ENCODE assay signal across 8 cellular contexts in genomic region chr2:190467575-190468083, GRCh38. TPM values are rescaled to one million over a fixed set of nuclear protein-coding genes. Genes with fewer than 3 reads are reported as not detected.
DNase-seq lines count a peak whose midpoint lies in the region; ATAC-seq and TF ChIP-seq lines count a peak whose summit lies in the region.

No MANE protein-coding gene starts in this region.

- no peaks in the 10 kb centered on the region for H3K9me3 ChIP-seq in IMR-90 (ENCODE audit: control insufficient read depth, insufficient read depth, low read length)

- no peak overlapping the region; the same call in 1 of the 2 replicates for H3K4me2 ChIP-seq in IMR-90 (ENCODE audit: low read depth, low read length)

- H2AFZ ChIP-seq in IMR-90 (replicated peaks; ENCODE audit: low read length, poor library complexity) = no peak overlapping the region

- CTCF ChIA-PET in IMR-90 (lab: Yijun Ruan, JAX) = interaction anchor here (0.5 kb wide), 1 partner anchor 65 kb away, joined by 3 read pairs; no protein-coding TSS in a partner anchor

- no peak for TF ChIP-seq RAD21 in IMR-90 (IDR thresholded peaks at IDR 0.05; ENCODE audit: low read length)

- peak overlapping the region; percentile 50 for H3K14ac ChIP-seq in IMR-90 (replicated peaks; ENCODE audit: low read depth, low read length)

- ATAC-seq in IMR-90 (ENCODE audit: low read depth) (no peak), GM19463 (IDR thresholded peaks at IDR 0.05; ENCODE audit: unreplicated experiment) (no peak), GM18520 (IDR thresholded peaks at IDR 0.05; ENCODE audit: unreplicated experiment) (no peak)
- no peak for ATAC-seq in stimulated activated naive CD8-positive, alpha-beta T cell treated with anti-CD3 and anti-CD28 coated beads, Interleukin-15, amount 100 ng/mL, for 72 hours

- H3K4me3 Mint-ChIP-seq in brain = peak overlapping the region; percentile 5 to 70 (median 27)
- H3K4me3 Mint-ChIP-seq in nephron progenitor cell = no peak overlapping the region
- H3K4me3 Mint-ChIP-seq in stimulated activated naive CD8-positive, alpha-beta T cell treated with anti-CD3 and anti-CD28 coated beads, Interleukin-15, amount 100 ng/mL, for 72 hours = no peak overlapping the region

- intact Hi-C loops in IMR-90 (cut with micrococcal nuclease) = loop anchor here (5.0 kb wide), 1 partner anchor 60 kb away; the partner anchor contains the start of gene MFSD6

- peak overlapping the region; percentile 14; the same call in 1 of the 2 replicates for H3K23ac ChIP-seq in IMR-90 (ENCODE audit: low read depth, low read length)

- peaks cover 15% of the 10 kb centered on the region for H3K4me1 ChIP-seq in IMR-90 (ENCODE audit: control insufficient read depth, insufficient read depth, low read length)

- H3K27ac ChIP-seq in IMR-90 (ENCODE audit: insufficient read depth, low read length) = peak overlapping the region; percentile 98; the same call in 1 of the 2 replicates

- peak overlapping the region; percentile 6 for H4K5ac ChIP-seq in IMR-90 (ENCODE audit: low read depth, low read length)

- no CpG with 5 or more reads among the region's 5 CpGs for WGBS in IMR-90 (ENCODE audit: extremely low coverage in 2 of 2, insufficient read length in 1 of 2), 2 experiments

- H2BK15ac ChIP-seq in IMR-90 (ENCODE audit: low read depth, low read length) = peak overlapping the region; percentile 93; the same call in 2 of the 3 replicates

- no peak overlapping the region for H2AK9ac ChIP-seq in IMR-90 (replicated peaks; ENCODE audit: low read depth, low read length, poor library complexity)

- dilution Hi-C loops in IMR-90 (cut with HindIII; ENCODE audit: low sequenced_read_pairs, unreplicated experiment) = no loop called here

- H3K56ac ChIP-seq in IMR-90 (ENCODE audit: extremely low read depth, insufficient read depth, low read length) = peak overlapping the region; percentile 32; the same call in 1 of the 2 replicates

- no peak for TF ChIP-seq POLR2A in IMR-90 (IDR thresholded peaks at IDR 0.05; ENCODE audit: low read depth, low read length)

- H4K20me1 ChIP-seq in IMR-90 (ENCODE audit: insufficient read depth, low read length) = no peaks in the 10 kb centered on the region; the same call in 1 of the 2 replicates

- H3K4ac ChIP-seq in IMR-90 (ENCODE audit: low read depth, low read length) = peak overlapping the region; percentile 82

- H3K18ac ChIP-seq in IMR-90 (ENCODE audit: low read depth, low read length) = peak overlapping the region; percentile 25

- H2BK5ac ChIP-seq in IMR-90 (ENCODE audit: low read depth, low read length, poor library complexity, severe bottlenecking) = peak overlapping the region; percentile 73

- H3K27ac Mint-ChIP-seq in brain (peak overlapping the region; percentile 2 to 98 (median 83)), nephron progenitor cell (peak overlapping the region; percentile 89)
- no peak overlapping the region for H3K27ac Mint-ChIP-seq in stimulated activated naive CD8-positive, alpha-beta T cell treated with anti-CD3 and anti-CD28 coated beads, Interleukin-15, amount 100 ng/mL, for 72 hours

- in situ Hi-C loops in G401 (cut with HindIII; ENCODE audit: low sequenced_read_pairs) = no loop called here
- in situ Hi-C loops in IMR-90 (cut with MboI; ENCODE audit: low sequenced_read_pairs) = no loop called here

- H3K9me1 ChIP-seq in IMR-90 (ENCODE audit: insufficient read depth, low read length) = peaks cover 11% of the 10 kb centered on the region

- H4K8ac ChIP-seq in IMR-90 (ENCODE audit: low read depth in 2 of 2, low read length in 2 of 2) = peak overlapping the region; percentile 34 to 37; a peak in 3 of 4 replicates

- H3K27me3 Mint-ChIP-seq in brain (peaks cover 4% of the 10 kb centered on the region), nephron progenitor cell (ENCODE audit: low read depth, poor library complexity) (no peaks in the 10 kb centered on the region)
- H3K27me3 Mint-ChIP-seq in stimulated activated naive CD8-positive, alpha-beta T cell treated with anti-CD3 and anti-CD28 coated beads, Interleukin-15, amount 100 ng/mL, for 72 hours = no peaks in the 10 kb centered on the region

- TF ChIP-seq CTCF in IMR-90 (conservative IDR thresholded peaks at IDR 0.05; ENCODE audit: low read depth, low read length) (no peak), brain (conservative IDR thresholded peaks at IDR 0.05) (no peak), nephron progenitor cell (IDR thresholded peaks at IDR 0.05) (no peak)

- H3K36me3 ChIP-seq in IMR-90 (ENCODE audit: control insufficient read depth, insufficient read depth, low read length) = no peaks in the 10 kb centered on the region; the same call in 1 of the 2 replicates

- BruUV-seq in IMR-90 (replicated peaks; lab: Mats Ljungman, UMichigan) = no TSS peak

- H2AK5ac ChIP-seq in IMR-90 (ENCODE audit: low read depth, low read length) = peak overlapping the region; percentile 71; the same call in 1 of the 2 replicates

- H3K27me3 ChIP-seq in IMR-90 (ENCODE audit: control insufficient read depth, insufficient read depth, low read length) = no peaks in the 10 kb centered on the region

- H3K9ac ChIP-seq in IMR-90 (ENCODE audit: low read depth, low read length) = peak overlapping the region; percentile 42; the same call in 1 of the 2 replicates

- H2BK20ac ChIP-seq in IMR-90 (ENCODE audit: low read depth, low read length) = peak overlapping the region; percentile 48

- no peaks in the 10 kb centered on the region; a peak in 1 of 4 replicates for H3K79me1 ChIP-seq in IMR-90 (ENCODE audit: low read depth in 1 of 2, low read length in 2 of 2)

- H3K9me3 Mint-ChIP-seq in brain (peaks cover 7 to 15% (median 10%) of the 10 kb centered on the region in 5 experiments), nephron progenitor cell (peaks cover 18% of the 10 kb centered on the region)
- peaks cover 7 to 9% of the 10 kb centered on the region in 2 donors for H3K9me3 Mint-ChIP-seq in stimulated activated naive CD8-positive, alpha-beta T cell treated with anti-CD3 and anti-CD28 coated beads, Interleukin-15, amount 100 ng/mL, for 72 hours

- H3K36me3 Mint-ChIP-seq in brain (peaks cover 25% of the 10 kb centered on the region), nephron progenitor cell (ENCODE audit: low read depth) (peaks cover 15% of the 10 kb centered on the region)

- POLR2A ChIA-PET in IMR-90 (lab: Charles Lee; ENCODE audit: unreplicated experiment) = interaction anchor here (0.7 kb wide), 1 partner anchor 34 kb away, joined by 3 read pairs; no protein-coding TSS in a partner anchor

- DNase-seq in G401 (ENCODE audit: low spot score) (peak; percentile 73), IMR-90 (peak; percentile 23), nephron progenitor cell (no peak)
- no peak for DNase-seq in stimulated activated naive CD8-positive, alpha-beta T cell treated with anti-CD3 and anti-CD28 coated beads, Interleukin-15, amount 100 ng/mL, for 72 hours
- no peak for DNase-seq in stimulated activated CD4-positive, alpha-beta T cell treated with anti-CD3 and anti-CD28 coated beads, Interleukin-4, amount 100 ng/mL, for 1 hour

- H4K91ac ChIP-seq in IMR-90 (ENCODE audit: insufficient read depth, low read depth, low read length) = peak overlapping the region; percentile 85

- peak overlapping the region; percentile 83 for H2BK120ac ChIP-seq in IMR-90 (ENCODE audit: low read depth, low read length)

- H3K4me1 Mint-ChIP-seq in brain (peaks cover 42% of the 10 kb centered on the region), nephron progenitor cell (peaks cover 29% of the 10 kb centered on the region)
- peaks cover 57% of the 10 kb centered on the region for H3K4me1 Mint-ChIP-seq in stimulated activated naive CD8-positive, alpha-beta T cell treated with anti-CD3 and anti-CD28 coated beads, Interleukin-15, amount 100 ng/mL, for 72 hours

- H3K4me3 ChIP-seq in IMR-90 (ENCODE audit: insufficient read depth, low read depth, low read length) = no peak overlapping the region

TF ChIP-seq in IMR-90, 13 proteins besides CTCF, POLR2A, EP300 and RAD21:
- no peak for TF ChIP-seq RCOR1 (IDR thresholded peaks at IDR 0.05; ENCODE audit: insufficient replicate concordance, low read length)
- TF ChIP-seq CHD1 (IDR thresholded peaks at IDR 0.05; ENCODE audit: low read depth, low read length) = no peak
- TF ChIP-seq FOS (IDR thresholded peaks at IDR 0.05; ENCODE audit: low read depth, low read length) = no peak
- no peak for TF ChIP-seq MAZ (IDR thresholded peaks at IDR 0.05; ENCODE audit: borderline replicate concordance, low read depth, low read length)
- TF ChIP-seq SMC3 (IDR thresholded peaks at IDR 0.05; ENCODE audit: low read depth, low read length) = no peak
- TF ChIP-seq CEBPB (IDR thresholded peaks at IDR 0.05; ENCODE audit: low read depth, low read length) = no peak
- TF ChIP-seq MXI1 (IDR thresholded peaks at IDR 0.05; ENCODE audit: borderline replicate concordance, low read depth, low read length) = no peak
TF ChIP-seq in IMR-90: peak in this region for 0.

RNA-seq across cellular contexts. Expression of gene MFSD6, which starts 59.5 kb away (rescaled TPM):
- total RNA-seq in G401 (2014; rRNA removed; shearing (Covaris generic)) = 0.71 TPM in 1 of 2 replicates, not detected in the other
- 7.7 and 8.1 TPM in 2 replicates for total RNA-seq in IMR-90 (2012; rRNA removed)
- polyA plus RNA-seq in IMR-90 (2012; rRNA removed) = 4.0 and 4.2 TPM in 2 replicates
- 2.7 and 4.8 TPM in 2 replicates for polyA plus RNA-seq in IMR-90 (2012; cell fraction: cytosol; rRNA removed)
- polyA plus RNA-seq in IMR-90 (2012; cell fraction: nucleus; rRNA removed; ENCODE audit: low replicate concordance) = 1.6 and 5.3 TPM in 2 replicates
- polyA plus RNA-seq in brain (ENCODE audit: insufficient read depth, low read depth, low replicate concordance) = 58.4 TPM

Comparison
In these comparisons a context has a peak if more than half of its experiments do, and no peak if none do; other contexts are left out.
1. DNase-seq: peak in G401 (single experiment) and IMR-90 (single experiment); none in nephron progenitor cell (single experiment), stimulated activated naive CD8-positive, alpha-beta T cell treated with anti-CD3 and anti-CD28 coated beads, Interleukin-15, amount 100 ng/mL, for 72 hours (0 of 2) and stimulated activated CD4-positive, alpha-beta T cell treated with anti-CD3 and anti-CD28 coated beads, Interleukin-4, amount 100 ng/mL, for 1 hour (single experiment).
2. H3K27ac Mint-ChIP-seq: peak in brain (5 of 5) and nephron progenitor cell (single experiment); none in stimulated activated naive CD8-positive, alpha-beta T cell treated with anti-CD3 and anti-CD28 coated beads, Interleukin-15, amount 100 ng/mL, for 72 hours (0 of 2).
3. H3K4me3 Mint-ChIP-seq: peak in brain (5 of 5); none in nephron progenitor cell (single experiment) and stimulated activated naive CD8-positive, alpha-beta T cell treated with anti-CD3 and anti-CD28 coated beads, Interleukin-15, amount 100 ng/mL, for 72 hours (0 of 2).